8 cellular contexts compared by ENCODE assay signal in the genomic region with DNA sequence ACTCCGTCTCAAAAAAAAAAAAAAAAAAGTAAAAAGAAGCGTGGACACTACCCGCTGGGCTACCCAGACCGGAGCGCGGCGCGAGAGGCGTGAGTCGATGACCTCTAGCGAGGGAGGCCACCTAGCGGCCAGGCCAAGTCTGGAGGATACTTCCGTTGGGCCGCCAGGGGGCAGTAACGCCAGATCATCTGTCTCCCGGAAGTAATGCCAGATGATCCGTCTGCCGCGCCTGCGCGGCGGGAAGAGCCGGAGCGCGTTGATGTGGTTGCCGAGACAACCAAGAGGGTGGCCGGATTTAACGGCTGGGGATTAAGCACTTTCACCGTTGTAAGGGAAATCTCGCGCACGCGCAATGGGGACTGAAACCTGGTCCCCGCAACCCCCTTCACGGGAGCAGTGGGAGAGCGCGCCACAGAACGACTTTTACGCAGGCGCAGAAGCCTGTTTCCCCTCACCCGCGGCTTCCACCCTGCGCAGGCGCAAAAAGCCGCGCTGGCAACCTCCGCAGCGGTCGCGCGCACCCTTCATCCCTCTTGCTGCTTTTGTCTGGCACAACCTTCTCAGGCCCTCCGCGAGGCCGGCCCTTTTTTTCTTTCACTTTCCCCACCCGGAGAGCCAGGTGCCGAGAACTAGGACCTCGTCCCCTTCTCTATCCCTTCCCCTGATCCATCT. TPM values are rescaled to one million over a fixed set of nuclear protein-coding genes. Genes with fewer than 3 reads are reported as not detected.
DNase-seq lines count a peak whose midpoint lies in the region; ATAC-seq and TF ChIP-seq lines count a peak whose summit lies in the region.

No MANE protein-coding gene starts in this region.

- peaks cover 39% of the 10 kb centered on the region for H3K4me1 ChIP-seq in CD4-positive, CD25-positive, alpha-beta regulatory T cell (ENCODE audit: control insufficient read depth, insufficient read depth, low read length, poor library complexity, severe bottlenecking)
- H3K4me1 ChIP-seq in left lung = peaks cover 35 to 53% of the 10 kb centered on the region in 2 donors

- peak overlapping the region; percentile 85 for H3K4me3 ChIP-seq in CD4-positive, CD25-positive, alpha-beta regulatory T cell (ENCODE audit: low read depth, low read length)
- peak overlapping the region; percentile 97 to 100 for H3K4me3 ChIP-seq in left lung

- POLR2A ChIA-PET in activated CD4-positive, alpha-beta T cell treated with anti-CD3 and anti-CD28 coated beads, Interleukin-2, amount 10 ng/mL, durations not matched to agents 7 days and 5 days (lab: Charles Lee) = interaction anchor here (0.7 to 1.1 kb wide), 3 partner anchors 18 to 1781 kb away, joined by 3 to 4 read pairs (median 3); no protein-coding TSS in a partner anchor

- CTCF ChIA-PET in activated CD4-positive, alpha-beta T cell treated with anti-CD3 and anti-CD28 coated beads, Interleukin-2, amount 10 ng/mL, durations not matched to agents 7 days and 5 days (lab: Charles Lee) = interaction anchor here (0.6 to 3.4 kb wide), 42 partner anchors 9 to 564 kb away, joined by 3 to 36 read pairs (median 5); partner anchors contain the start of genes FIZ1, TMEM238, ZNF580 and ZNF581

- peak; percentile 99 for DNase-seq in CD4-positive, CD25-positive, alpha-beta regulatory T cell
- DNase-seq in NCI-H526 treated with DMSO at 0.1 percent for 48 hours (lab: John Stamatoyannopoulos, UW) = peak; percentile 99
- peak; percentile 99 for DNase-seq in activated CD4-positive, alpha-beta T cell treated with anti-CD3 and anti-CD28 coated beads, Interleukin-2, amount 10 ng/mL, durations not matched to agents 7 days and 5 days
- peak; percentile 91 for DNase-seq in cortex of kidney (lab: John Stamatoyannopoulos, UW)
- peak; percentile 98 to 99 for DNase-seq in left lung
- peak; percentile 99 for DNase-seq in stimulated activated CD4-positive, alpha-beta T cell treated with anti-CD3 and anti-CD28 coated beads, Interleukin-2, amount 100 ng/mL, for 4 hours (ENCODE audit: low read depth)

- no peaks in the 10 kb centered on the region for H3K9me3 ChIP-seq in CD4-positive, CD25-positive, alpha-beta regulatory T cell (ENCODE audit: control insufficient read depth in 2 of 2, low read length in 2 of 2)
- H3K9me3 ChIP-seq in left lung = no peaks in the 10 kb centered on the region

- intact Hi-C loops in left lung (cut with DNase I) = no loop called here

- no peaks in the 10 kb centered on the region for H3K27me3 ChIP-seq in CD4-positive, CD25-positive, alpha-beta regulatory T cell (ENCODE audit: control insufficient read depth, insufficient read depth, low read length)
- no peaks in the 10 kb centered on the region for H3K27me3 ChIP-seq in left lung

- peaks cover 5% of the 10 kb centered on the region for H3K36me3 ChIP-seq in CD4-positive, CD25-positive, alpha-beta regulatory T cell (ENCODE audit: control insufficient read depth, insufficient read depth, low read length)
- H3K36me3 ChIP-seq in left lung = peaks cover 0 to 11% of the 10 kb centered on the region in 2 donors

- peaks cover 7 to 49% (median 29%) of the 10 kb centered on the region in 4 donors for H3K4me1 Mint-ChIP-seq in CD4-positive, CD25-positive, alpha-beta regulatory T cell
- peaks cover 45% of the 10 kb centered on the region for H3K4me1 Mint-ChIP-seq in activated CD4-positive, alpha-beta T cell treated with anti-CD3 and anti-CD28 coated beads, Interleukin-2, amount 10 ng/mL, durations not matched to agents 7 days and 5 days

- peak overlapping the region; percentile 98 to 99 (median 98) for H3K27ac Mint-ChIP-seq in CD4-positive, CD25-positive, alpha-beta regulatory T cell
- peak overlapping the region; percentile 99 for H3K27ac Mint-ChIP-seq in activated CD4-positive, alpha-beta T cell treated with anti-CD3 and anti-CD28 coated beads, Interleukin-2, amount 10 ng/mL, durations not matched to agents 7 days and 5 days

- peak; percentile 99 for TF ChIP-seq CTCF in left lung (IDR thresholded peaks at IDR 0.05)

- ATAC-seq in CD4-positive, CD25-positive, alpha-beta regulatory T cell (ENCODE audit: low read depth in 2 of 2) = peak; percentile 48 to 55
- ATAC-seq in GM19372 (IDR thresholded peaks at IDR 0.05; ENCODE audit: low read depth, unreplicated experiment) (peak; percentile 46), HG03521 (IDR thresholded peaks at IDR 0.05; ENCODE audit: unreplicated experiment) (peak; percentile 46), left lung (peak; percentile 76)

- H3K27me3 Mint-ChIP-seq in CD4-positive, CD25-positive, alpha-beta regulatory T cell = peaks cover 14% of the 10 kb centered on the region
- no peaks in the 10 kb centered on the region for H3K27me3 Mint-ChIP-seq in activated CD4-positive, alpha-beta T cell treated with anti-CD3 and anti-CD28 coated beads, Interleukin-2, amount 10 ng/mL, durations not matched to agents 7 days and 5 days

- H3K9me3 Mint-ChIP-seq in CD4-positive, CD25-positive, alpha-beta regulatory T cell = peaks cover 0 to 2% (median 0%) of the 10 kb centered on the region in 7 donors
- H3K9me3 Mint-ChIP-seq in activated CD4-positive, alpha-beta T cell treated with anti-CD3 and anti-CD28 coated beads, Interleukin-2, amount 10 ng/mL, durations not matched to agents 7 days and 5 days = no peaks in the 10 kb centered on the region

- H3K27ac ChIP-seq in CD4-positive, CD25-positive, alpha-beta regulatory T cell (ENCODE audit: insufficient read depth, low read length, poor library complexity, severe bottlenecking) = peak overlapping the region; percentile 100
- peak overlapping the region; percentile 99 to 100 for H3K27ac ChIP-seq in left lung

- peaks cover 12% of the 10 kb centered on the region for H3K36me3 Mint-ChIP-seq in CD4-positive, CD25-positive, alpha-beta regulatory T cell
- peaks cover 18% of the 10 kb centered on the region for H3K36me3 Mint-ChIP-seq in activated CD4-positive, alpha-beta T cell treated with anti-CD3 and anti-CD28 coated beads, Interleukin-2, amount 10 ng/mL, durations not matched to agents 7 days and 5 days (ENCODE audit: low read depth)

- peak overlapping the region; percentile 91 to 97 (median 94) for H3K4me3 Mint-ChIP-seq in CD4-positive, CD25-positive, alpha-beta regulatory T cell
- H3K4me3 Mint-ChIP-seq in activated CD4-positive, alpha-beta T cell treated with anti-CD3 and anti-CD28 coated beads, Interleukin-2, amount 10 ng/mL, durations not matched to agents 7 days and 5 days = peak overlapping the region; percentile 88

RNA-seq across cellular contexts. Expression of gene U2AF2, which starts 1.0 kb away (rescaled TPM):
- total RNA-seq in CD4-positive, CD25-positive, alpha-beta regulatory T cell = 283 TPM
- 1 to 10 TPM; 7.2 to 9.3 (median 8.2) TPM for polyA plus RNA-seq in CD4-positive, CD25-positive, alpha-beta regulatory T cell
- total RNA-seq in activated CD4-positive, alpha-beta T cell treated with anti-CD3 and anti-CD28 coated beads, Interleukin-2, amount 10 ng/mL, durations not matched to agents 7 days and 5 days = 100 to 1,000 TPM; 239 to 281 TPM
- 100 to 1,000 TPM; 123 to 145 TPM for total RNA-seq in left lung

RNA-seq across cellular contexts. Expression of gene CCDC106, which starts 5.8 kb away (rescaled TPM):
- 0.99 TPM for total RNA-seq in CD4-positive, CD25-positive, alpha-beta regulatory T cell
- polyA plus RNA-seq in CD4-positive, CD25-positive, alpha-beta regulatory T cell = 1 to 10 TPM in 1 of 4 donors, under 1 TPM in 3; 0.22 to 1.0 (median 0.51) TPM
- total RNA-seq in activated CD4-positive, alpha-beta T cell treated with anti-CD3 and anti-CD28 coated beads, Interleukin-2, amount 10 ng/mL, durations not matched to agents 7 days and 5 days = 1 to 10 TPM; 8.3 to 8.8 TPM
- total RNA-seq in left lung = 10 to 100 TPM in 1 of 2 donors, 1 to 10 TPM in 1; 9.7 to 15.1 TPM

RNA-seq across cellular contexts. Expression of gene ZNF581, which starts 10.3 kb away (rescaled TPM):
- 23.7 TPM for total RNA-seq in CD4-positive, CD25-positive, alpha-beta regulatory T cell
- polyA plus RNA-seq in CD4-positive, CD25-positive, alpha-beta regulatory T cell = 10 to 100 TPM; 26.5 to 36.6 (median 35.1) TPM
- 10 to 100 TPM; 24.1 to 25.5 TPM for total RNA-seq in activated CD4-positive, alpha-beta T cell treated with anti-CD3 and anti-CD28 coated beads, Interleukin-2, amount 10 ng/mL, durations not matched to agents 7 days and 5 days
- total RNA-seq in left lung = 10 to 100 TPM; 14.5 to 19.5 TPM

RNA-seq across cellular contexts. Expression of gene ZNF580, which starts 13.0 kb away (rescaled TPM):
- total RNA-seq in CD4-positive, CD25-positive, alpha-beta regulatory T cell = 30.8 TPM
- 10 to 100 TPM; 14.3 to 18.9 (median 16.0) TPM for polyA plus RNA-seq in CD4-positive, CD25-positive, alpha-beta regulatory T cell
- 10 to 100 TPM; 44.6 to 45.9 TPM for total RNA-seq in activated CD4-positive, alpha-beta T cell treated with anti-CD3 and anti-CD28 coated beads, Interleukin-2, amount 10 ng/mL, durations not matched to agents 7 days and 5 days
- 10 to 100 TPM; 33.8 to 34.7 TPM for total RNA-seq in left lung

RNA-seq across cellular contexts. Expression of gene EPN1, which starts 21.2 kb away (rescaled TPM):
- total RNA-seq in CD4-positive, CD25-positive, alpha-beta regulatory T cell = 46.1 TPM
- polyA plus RNA-seq in CD4-positive, CD25-positive, alpha-beta regulatory T cell = 1 to 10 TPM; 6.3 to 8.3 (median 7.6) TPM
- total RNA-seq in activated CD4-positive, alpha-beta T cell treated with anti-CD3 and anti-CD28 coated beads, Interleukin-2, amount 10 ng/mL, durations not matched to agents 7 days and 5 days = 10 to 100 TPM; 50.8 to 64.2 TPM
- 100 to 1,000 TPM; 114 to 120 TPM for total RNA-seq in left lung

Comparison
In these comparisons a context has a peak if more than half of its experiments do, and no peak if none do; other contexts are left out.
1. Peak in every context shown above with its lines: DNase-seq, ATAC-seq, H3K4me3 ChIP-seq and H3K27ac ChIP-seq.